8 cellular contexts compared by ENCODE assay signal in the genomic region with DNA sequence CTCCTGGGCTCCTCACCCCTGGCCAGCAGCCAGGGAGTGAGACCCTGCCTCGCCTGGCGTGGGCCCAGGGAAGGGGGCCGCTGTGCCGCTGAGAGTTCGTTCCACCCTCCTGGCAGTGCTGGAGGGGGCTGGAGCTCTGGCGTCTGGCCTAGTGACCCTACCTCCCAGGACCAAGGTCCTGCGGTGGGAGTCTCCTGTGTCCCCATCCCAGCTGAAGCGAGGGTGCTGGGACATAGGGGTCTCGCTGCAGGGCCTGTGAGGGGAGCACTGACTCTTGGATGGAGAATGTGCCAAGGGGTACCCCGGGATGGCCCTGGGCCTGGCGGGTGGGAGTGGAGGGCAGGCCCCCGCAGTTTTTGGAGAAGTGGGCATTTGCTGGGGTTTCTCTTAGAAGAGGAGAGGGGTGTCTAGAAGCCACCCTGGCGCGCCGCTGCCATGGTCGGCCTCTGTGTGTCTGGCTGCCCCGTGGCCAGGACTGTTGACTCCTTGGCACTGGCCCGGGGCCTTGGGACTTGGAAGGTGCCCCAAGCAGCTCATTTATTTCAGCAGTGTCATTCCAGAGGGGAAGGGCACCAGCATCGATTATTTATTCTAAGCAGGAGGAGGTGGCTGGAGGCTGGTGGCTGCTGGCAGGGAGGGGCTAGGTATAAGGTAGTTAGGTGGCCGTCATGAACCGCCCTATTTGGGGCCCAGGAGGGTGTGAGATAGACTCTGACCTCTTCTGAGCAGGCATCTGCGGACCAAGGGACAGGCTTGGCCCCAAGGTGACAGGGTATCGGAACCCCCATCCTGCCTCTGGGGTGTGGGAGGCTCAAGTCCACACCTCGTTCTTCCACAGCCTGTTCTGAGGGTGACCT. TPM values are rescaled to one million over a fixed set of nuclear protein-coding genes. Genes with fewer than 3 reads are reported as not detected.
DNase-seq lines count a peak whose midpoint lies in the region; ATAC-seq, FAIRE-seq and TF ChIP-seq lines count a peak whose summit lies in the region.

No MANE protein-coding gene starts in this region.

- H3K4me3 ChIP-seq in WERI-Rb-1 (ENCODE audit: low read depth, low read length) (peak overlapping the region; percentile 89), pancreas (peak overlapping the region; percentile 53 to 82 (median 64))

- ATAC-seq in pancreas (peak; percentile 82 to 88 (median 84)), HG02973 (IDR thresholded peaks at IDR 0.05; ENCODE audit: unreplicated experiment) (no peak), foreskin keratinocyte (no peak)

- WGBS in pancreas, 2 donors = 16 to 19% methylated on average over 24 of the region's 24 CpGs

- H3K27ac Mint-ChIP-seq in Calu3 (ENCODE audit: unreplicated experiment) = no peak overlapping the region
- H3K27ac Mint-ChIP-seq in glutamatergic neuron (ENCODE audit: unreplicated experiment) = peak overlapping the region; percentile 17

- H3K36me3 Mint-ChIP-seq in Calu3 (ENCODE audit: insufficient read depth, unreplicated experiment) = peaks cover 24% of the 10 kb centered on the region
- H3K36me3 Mint-ChIP-seq in glutamatergic neuron (ENCODE audit: unreplicated experiment) = no peaks in the 10 kb centered on the region

- H3K4me3 Mint-ChIP-seq in Calu3 (ENCODE audit: low read depth, unreplicated experiment) (peak overlapping the region; percentile 70), glutamatergic neuron (ENCODE audit: unreplicated experiment) (peak overlapping the region; percentile 82)

- H3K36me3 ChIP-seq in WERI-Rb-1 (peaks cover 43% of the 10 kb centered on the region), pancreas (no peaks in the 10 kb centered on the region)

- CTCF ChIA-PET in Calu3 (lab: Charles Lee) = interaction anchor here (0.6 kb wide), 1 partner anchor 13 kb away, joined by 3 read pairs; no protein-coding TSS in a partner anchor

- in situ Hi-C loops in KBM-7 (cut with MboI; ENCODE audit: low pct_unique_long_range_greater_than_20kb, low sequenced_read_pairs) = no loop called here

- BruUV-seq in Calu3 (replicated peaks; lab: Mats Ljungman, UMichigan) = TSS peak; percentile 32

- H3K9me3 ChIP-seq in WERI-Rb-1 (ENCODE audit: severe bottlenecking) (no peaks in the 10 kb centered on the region), pancreas (no peaks in the 10 kb centered on the region)

- H3K27me3 Mint-ChIP-seq in Calu3 (ENCODE audit: unreplicated experiment) (no peaks in the 10 kb centered on the region), glutamatergic neuron (ENCODE audit: unreplicated experiment) (peaks cover 4% of the 10 kb centered on the region)

- H3K9me3 Mint-ChIP-seq in Calu3 (ENCODE audit: low read depth, unreplicated experiment) (no peaks in the 10 kb centered on the region), glutamatergic neuron (ENCODE audit: unreplicated experiment) (peaks cover 6% of the 10 kb centered on the region)

- DNase-seq in Calu3 (peak; percentile 34), WERI-Rb-1 (no peak), glutamatergic neuron (no peak), pancreas (peak; percentile 84 to 94 (median 88)), KBM-7 (no peak), foreskin keratinocyte (no peak), GF-D8 (lab: John Stamatoyannopoulos, UW) (no peak)

- TF ChIP-seq CTCF in Calu3 (IDR thresholded peaks at IDR 0.05; ENCODE audit: unreplicated experiment) (no peak), WERI-Rb-1 (IDR thresholded peaks at IDR 0.05; ENCODE audit: low read depth, low read length) (no peak), glutamatergic neuron (IDR thresholded peaks at IDR 0.05; ENCODE audit: partially characterized antibody, unreplicated experiment) (no peak), pancreas (IDR thresholded peaks at IDR 0.05) (no peak), foreskin keratinocyte (conservative IDR thresholded peaks at IDR 0.05) (no peak)

- FAIRE-seq in pancreas (lab: Jason Lieb, UNC) = no peak

- H3K27ac ChIP-seq in WERI-Rb-1 = peak overlapping the region; percentile 96
- H3K27ac ChIP-seq in pancreas = peak overlapping the region; percentile 51 to 83 (median 77)
- no peak overlapping the region for H3K27ac ChIP-seq in foreskin keratinocyte

- intact Hi-C loops in Calu3 (cut with micrococcal nuclease; ENCODE audit: unreplicated experiment) (no loop called here), pancreas (cut with DNase I) (loop anchor here in 1 of 3 donors (10.0 kb wide), 1 partner anchor 80 kb away; no protein-coding TSS in a partner anchor)

- H3K4me1 ChIP-seq in pancreas (peaks cover 0 to 9% (median 4%) of the 10 kb centered on the region in 3 donors), foreskin keratinocyte (peaks cover 3% of the 10 kb centered on the region)

- H3K27me3 ChIP-seq in WERI-Rb-1 (ENCODE audit: insufficient read depth, low read depth, severe bottlenecking) (no peaks in the 10 kb centered on the region), pancreas (no peaks in the 10 kb centered on the region), foreskin keratinocyte (no peaks in the 10 kb centered on the region)

- H3K4me1 Mint-ChIP-seq in Calu3 (ENCODE audit: low read depth, unreplicated experiment) (no peaks in the 10 kb centered on the region), glutamatergic neuron (ENCODE audit: low read depth, unreplicated experiment) (peaks cover 4% of the 10 kb centered on the region)

RNA-seq across cellular contexts. Expression of gene GTF2IRD1, which starts 1.5 kb away (rescaled TPM):
- total RNA-seq in Calu3 (2022) = 29.2 and 31.1 TPM in 2 replicates
- total RNA-seq in glutamatergic neuron (ENCODE audit: unreplicated experiment) = 59.4 TPM
- total RNA-seq in pancreas = 10 to 100 TPM in 3 of 6 donors, 1 to 10 TPM in 3; 7.1 to 12.6 (median 9.9) TPM
- polyA plus RNA-seq in pancreas = 10 to 100 TPM in 1 of 2 donors, 1 to 10 TPM in 1; 8.1 to 15.9 TPM
- 23.8 and 27.1 TPM in 2 replicates for total RNA-seq in foreskin keratinocyte
- polyA plus RNA-seq in foreskin keratinocyte = 35.4 and 36.7 TPM in 2 replicates

Comparison
In these comparisons a context has a peak if more than half of its experiments do, and no peak if none do; other contexts are left out.
1. DNase-seq: peak in Calu3 (single experiment) and pancreas (6 of 6); none in WERI-Rb-1 (single experiment), glutamatergic neuron (single experiment), KBM-7 (single experiment), foreskin keratinocyte (0 of 2) and GF-D8 (single experiment).
2. ATAC-seq: peak in pancreas (4 of 4); none in HG02973 (single experiment) and foreskin keratinocyte (single experiment).